In genomic region chr2:143646271-143646670, GRCh38 we compare ENCODE assay signal across 23 cellular contexts.
"Had no signal": no experiment of that assay in that cellular context is flagged by ENCODE, and none has a peak within 500 bp of the region (broad histone marks: within the 10 kb centered on the region; RNA-seq: fewer than 3 reads in every experiment).

No MANE protein-coding gene starts in this region.

- H3K27me3 ChIP-seq: brain microvascular endothelial cell, dorsolateral prefrontal cortex, gastroesophageal sphincter, spleen, tibial nerve had no signal

- DNase-seq: activated CD4-positive, alpha-beta memory T cell treated with anti-CD3 and anti-CD28 coated beads, Interleukin-2, amount 10 ng/mL, durations not matched to agents 7 days and 5 days; activated CD4-positive, alpha-beta T cell treated with anti-CD3 and anti-CD28 coated beads for 1 hour; activated CD4-positive, alpha-beta T cell treated with anti-CD3 and anti-CD28 coated beads, Interleukin-2, amount 10 ng/mL, durations not matched to agents 7 days and 5 days; activated CD8-positive, alpha-beta memory T cell treated with anti-CD3 and anti-CD28 coated beads, Interleukin-2, amount 10 ng/mL, durations not matched to agents 7 days and 5 days; activated effector memory CD4-positive, alpha-beta T cell treated with anti-CD3 and anti-CD28 coated beads, Interleukin-2, amount 50 U/mL, for 16 hours; activated naive CD4-positive, alpha-beta T cell treated with anti-CD3 and anti-CD28 coated beads, Interleukin-2, amount 10 ng/mL, durations not matched to agents 7 days and 5 days; activated naive CD8-positive, alpha-beta T cell treated with anti-CD3 and anti-CD28 coated beads, Interleukin-2, amount 10 ng/mL, durations not matched to agents 7 days and 5 days; amniotic stem cell; brain microvascular endothelial cell; dorsolateral prefrontal cortex; effector memory CD4-positive, alpha-beta T cell; erythroblast; hypothalamus; mucosa of descending colon; right cardiac atrium; spleen; stimulated activated naive CD4-positive, alpha-beta T cell treated with Interleukin-2 at 50 U/mL for 16 hours; T-helper 17 cell; T1000 had no signal

- ATAC-seq: activated CD8-positive, alpha-beta memory T cell treated with anti-CD3 and anti-CD28 coated beads, Interleukin-2, amount 10 ng/mL, durations not matched to agents 7 days and 5 days; gastroesophageal sphincter; mucosa of descending colon; natural killer cell treated with Interleukin-12 subunit alpha and Interleukin-12 subunit beta and Interleukin-15 and Interleukin-18, amount 100 ng/mL, for 72 hours; right cardiac atrium; T-helper 17 cell had no signal

- H3K9me3 ChIP-seq: gastroesophageal sphincter, mucosa of descending colon, tibial nerve had no signal

- H3K27ac ChIP-seq: brain microvascular endothelial cell, coronary artery, dorsolateral prefrontal cortex, gastroesophageal sphincter, spleen had no signal

- H3K9me3 Mint-ChIP-seq: natural killer cell treated with Interleukin-12 subunit alpha and Interleukin-12 subunit beta and Interleukin-15 and Interleukin-18, amount 100 ng/mL, for 72 hours had no signal

- H3K4me3 Mint-ChIP-seq: activated CD4-positive, alpha-beta memory T cell treated with anti-CD3 and anti-CD28 coated beads, Interleukin-2, amount 10 ng/mL, durations not matched to agents 7 days and 5 days; activated CD4-positive, alpha-beta T cell treated with anti-CD3 and anti-CD28 coated beads, Interleukin-2, amount 10 ng/mL, durations not matched to agents 7 days and 5 days; activated CD8-positive, alpha-beta memory T cell treated with anti-CD3 and anti-CD28 coated beads, Interleukin-2, amount 10 ng/mL, durations not matched to agents 7 days and 5 days; activated naive CD4-positive, alpha-beta T cell treated with anti-CD3 and anti-CD28 coated beads, Interleukin-2, amount 10 ng/mL, durations not matched to agents 7 days and 5 days; activated naive CD8-positive, alpha-beta T cell treated with anti-CD3 and anti-CD28 coated beads, Interleukin-2, amount 10 ng/mL, durations not matched to agents 7 days and 5 days; natural killer cell treated with Interleukin-12 subunit alpha and Interleukin-12 subunit beta and Interleukin-15 and Interleukin-18, amount 100 ng/mL, for 72 hours; T-helper 17 cell had no signal

- H3K27me3 Mint-ChIP-seq: activated CD4-positive, alpha-beta memory T cell treated with anti-CD3 and anti-CD28 coated beads, Interleukin-2, amount 10 ng/mL, durations not matched to agents 7 days and 5 days; activated CD4-positive, alpha-beta T cell treated with anti-CD3 and anti-CD28 coated beads, Interleukin-2, amount 10 ng/mL, durations not matched to agents 7 days and 5 days; activated CD8-positive, alpha-beta memory T cell treated with anti-CD3 and anti-CD28 coated beads, Interleukin-2, amount 10 ng/mL, durations not matched to agents 7 days and 5 days; activated naive CD4-positive, alpha-beta T cell treated with anti-CD3 and anti-CD28 coated beads, Interleukin-2, amount 10 ng/mL, durations not matched to agents 7 days and 5 days; activated naive CD8-positive, alpha-beta T cell treated with anti-CD3 and anti-CD28 coated beads, Interleukin-2, amount 10 ng/mL, durations not matched to agents 7 days and 5 days; natural killer cell treated with Interleukin-12 subunit alpha and Interleukin-12 subunit beta and Interleukin-15 and Interleukin-18, amount 100 ng/mL, for 72 hours; T-helper 17 cell had no signal

- H3K36me3 ChIP-seq: brain microvascular endothelial cell, gastroesophageal sphincter, tibial nerve had no signal

- H3K4me1 Mint-ChIP-seq: activated CD8-positive, alpha-beta memory T cell treated with anti-CD3 and anti-CD28 coated beads, Interleukin-2, amount 10 ng/mL, durations not matched to agents 7 days and 5 days; activated naive CD8-positive, alpha-beta T cell treated with anti-CD3 and anti-CD28 coated beads, Interleukin-2, amount 10 ng/mL, durations not matched to agents 7 days and 5 days had no signal

- H3K27ac Mint-ChIP-seq: activated CD4-positive, alpha-beta memory T cell treated with anti-CD3 and anti-CD28 coated beads, Interleukin-2, amount 10 ng/mL, durations not matched to agents 7 days and 5 days; activated CD4-positive, alpha-beta T cell treated with anti-CD3 and anti-CD28 coated beads, Interleukin-2, amount 10 ng/mL, durations not matched to agents 7 days and 5 days; activated CD8-positive, alpha-beta memory T cell treated with anti-CD3 and anti-CD28 coated beads, Interleukin-2, amount 10 ng/mL, durations not matched to agents 7 days and 5 days; activated naive CD4-positive, alpha-beta T cell treated with anti-CD3 and anti-CD28 coated beads, Interleukin-2, amount 10 ng/mL, durations not matched to agents 7 days and 5 days; activated naive CD8-positive, alpha-beta T cell treated with anti-CD3 and anti-CD28 coated beads, Interleukin-2, amount 10 ng/mL, durations not matched to agents 7 days and 5 days; T-helper 17 cell had no signal

- H3K4me3 ChIP-seq: coronary artery, dorsolateral prefrontal cortex, gastroesophageal sphincter, mucosa of descending colon, spleen, tibial nerve had no signal

- H3K4me1 ChIP-seq: gastroesophageal sphincter, spleen had no signal
